10 cellular contexts compared by ENCODE assay signal in genomic region chr20:41172296-41173140, GRCh38. TPM values are rescaled to one million over a fixed set of nuclear protein-coding genes. Genes with fewer than 3 reads are reported as not detected.
DNase-seq lines count a peak whose midpoint lies in the region; ATAC-seq, FAIRE-seq and TF ChIP-seq lines count a peak whose summit lies in the region.
"Had no signal": no experiment of that assay in that cellular context is flagged by ENCODE, and none has a peak within 500 bp of the region (broad histone marks: within the 10 kb centered on the region; RNA-seq: fewer than 3 reads in every experiment).

No MANE protein-coding gene starts in this region.

- no peak overlapping the region for H4K91ac ChIP-seq in neuronal stem cell (ENCODE audit: low read depth, low read length, poor library complexity)

- TF ChIP-seq POLR2A in A549 (IDR thresholded peaks at IDR 0.05; ENCODE audit: low read length) (no peak), esophagus muscularis mucosa (IDR thresholded peaks at IDR 0.05; ENCODE audit: low read depth) (no peak)

- H3K9me3 ChIP-seq in A549: no peaks in the 10 kb centered on the region
- no peaks in the 10 kb centered on the region for H3K9me3 ChIP-seq in esophagus muscularis mucosa
- no peaks in the 10 kb centered on the region for H3K9me3 ChIP-seq in neuronal stem cell (replicated peaks in 1 of 2; ENCODE audit: control insufficient read depth in 2 of 2, insufficient read depth in 1 of 2, low read depth in 1 of 2, low read length in 2 of 2)
- H3K9me3 ChIP-seq: neutrophil had no signal

- no peak overlapping the region for H3K4me2 ChIP-seq in A549
- no peak overlapping the region for H3K4me2 ChIP-seq in neuronal stem cell (ENCODE audit: insufficient read depth, low read length, poor library complexity, severe bottlenecking)

- no peak overlapping the region for H2BK12ac ChIP-seq in neuronal stem cell (ENCODE audit: low read length)

- H3K27me3 ChIP-seq in esophagus muscularis mucosa: no peaks in the 10 kb centered on the region
- no peaks in the 10 kb centered on the region for H3K27me3 ChIP-seq in neuronal stem cell (ENCODE audit: control insufficient read depth in 3 of 3, insufficient read depth in 3 of 3, low read depth in 1 of 3, low read length in 3 of 3)
- H3K27me3 ChIP-seq: brain microvascular endothelial cell had no signal

- no peak overlapping the region for H2AK5ac ChIP-seq in neuronal stem cell (ENCODE audit: low read depth, low read length)

- no peak overlapping the region for H3K14ac ChIP-seq in neuronal stem cell (ENCODE audit: low read length)

- POLR2A ChIA-PET in A549 (lab: Yijun Ruan, JAX): no interaction called here

- peak overlapping the region; percentile 5 for H3K9ac ChIP-seq in neuronal stem cell (ENCODE audit: low read depth, low read length, poor library complexity)

- DNase-seq in A549 (ENCODE audit: low read depth in 1 of 2, low spot score in 1 of 2) (no peak), esophagus muscularis mucosa (ENCODE audit: extremely low spot score) (no peak), neuronal stem cell (ENCODE audit: low spot score) (no peak), SW 1271 (lab: John Stamatoyannopoulos, UW) (no peak), NCI-H524 (lab: John Stamatoyannopoulos, UW) (no peak), NCI-H446 treated with DMSO at 0.1 percent for 48 hours (lab: John Stamatoyannopoulos, UW) (no peak)
- DNase-seq in activated CD4-positive, alpha-beta T cell treated with anti-CD3 and anti-CD28 coated beads for 48 hours: peak; percentile 1

- H3K4me1 ChIP-seq in A549 (peaks cover 4% of the 10 kb centered on the region; the same call in 1 of the 3 replicates), esophagus muscularis mucosa (peaks cover 61 to 67% (median 63%) of the 10 kb centered on the region in 4 donors), neuronal stem cell (ENCODE audit: control insufficient read depth in 2 of 2, insufficient read depth in 1 of 2, low read depth in 1 of 2, low read length in 2 of 2) (peaks cover 0 to 16% of the 10 kb centered on the region in 2 donors)

- H3K79me1 ChIP-seq in neuronal stem cell (ENCODE audit: low read depth, low read length): no peaks in the 10 kb centered on the region

- intact Hi-C loops in esophagus muscularis mucosa (cut with DNase I): loop anchor here (2.0 to 5.0 kb wide), 2 partner anchors 35 to 166 kb away; partner anchors contain the start of gene PLCG1

- TF ChIP-seq CTCF in A549 (IDR thresholded peaks at IDR 0.05) (no peak), esophagus muscularis mucosa (IDR thresholded peaks at IDR 0.05) (no peak)

- H2BK5ac ChIP-seq in neuronal stem cell (ENCODE audit: low read length): no peak overlapping the region

- CTCF ChIA-PET in A549 (lab: Yijun Ruan, JAX): interaction anchor here (0.6 to 12.1 kb wide), 69 partner anchors 9 to 520 kb away, joined by 3 to 248 read pairs (median 5); partner anchors contain the start of genes LPIN3, PLCG1 and ZHX3

- H4K8ac ChIP-seq in neuronal stem cell (ENCODE audit: low read depth, low read length): no peak overlapping the region

- ATAC-seq in A549 (peak; percentile 22 to 41; a peak in 3 of 6 replicates), HG02973 (IDR thresholded peaks at IDR 0.05; ENCODE audit: unreplicated experiment) (no peak)

- no peak for FAIRE-seq in A549 (lab: Jason Lieb, UNC)

- no peak overlapping the region for H2AFZ ChIP-seq in neuronal stem cell (ENCODE audit: low read length)

- no peak overlapping the region for H2BK15ac ChIP-seq in neuronal stem cell (ENCODE audit: low read length)

- no peak overlapping the region for H2BK120ac ChIP-seq in neuronal stem cell (ENCODE audit: low read depth, low read length)

- H3K23ac ChIP-seq in neuronal stem cell (ENCODE audit: low read depth, low read length, poor library complexity): peak overlapping the region; percentile 47

- H3K27ac ChIP-seq in A549: no peak overlapping the region
- H3K27ac ChIP-seq in esophagus muscularis mucosa (replicated peaks in 1 of 4): peak overlapping the region; percentile 77 to 85 (median 81)
- no peak overlapping the region for H3K27ac ChIP-seq in neuronal stem cell (replicated peaks; ENCODE audit: low read length)
- H3K27ac ChIP-seq: brain microvascular endothelial cell, neutrophil had no signal

- no peak overlapping the region for H3K4ac ChIP-seq in neuronal stem cell (ENCODE audit: low read length)

- H3K36me3 ChIP-seq in esophagus muscularis mucosa: peaks cover 28 to 91% (median 70%) of the 10 kb centered on the region in 4 donors
- H3K36me3 ChIP-seq in neuronal stem cell (replicated peaks in 1 of 2; ENCODE audit: control insufficient read depth in 2 of 2, insufficient read depth in 2 of 2, low read length in 2 of 2): peaks cover 84 to 97% of the 10 kb centered on the region in 2 donors
- H3K36me3 ChIP-seq: neutrophil had no signal

- no peak for TF ChIP-seq RAD21 in A549 (conservative IDR thresholded peaks at IDR 0.05 in 1 of 2, IDR thresholded peaks at IDR 0.05 in 1 of 2)

- H3K4me3 ChIP-seq in A549 (no peak overlapping the region), esophagus muscularis mucosa (no peak overlapping the region), neuronal stem cell (ENCODE audit: low read length in 2 of 2) (no peak overlapping the region)

- WGBS in A549 (ENCODE audit: missing lambda C conversion rate): 89% methylated on average over 12 of the region's 18 CpGs
- WGBS in esophagus muscularis mucosa: 65% methylated on average over 18 of the region's 18 CpGs
- no CpG with 5 or more reads among the region's 18 CpGs for WGBS in neuronal stem cell (ENCODE audit: extremely low coverage in 2 of 2, insufficient read length in 2 of 2, insufficient replicate concordance in 1 of 2), 2 donors

- TF ChIP-seq EP300 in A549 (IDR thresholded peaks at IDR 0.05): no peak
- TF ChIP-seq EP300 in esophagus muscularis mucosa (IDR thresholded peaks at IDR 0.05): no peak

- H3K18ac ChIP-seq in neuronal stem cell (ENCODE audit: low read length): no peak overlapping the region

TF ChIP-seq in A549, 52 proteins besides CTCF, POLR2A, EP300 and RAD21:
- TF ChIP-seq TP53 (CRISPR knock-in tag; IDR thresholded peaks at IDR 0.05) (no peak), HEYL (CRISPR knock-in tag; IDR thresholded peaks at IDR 0.05) (no peak), HDAC2 (IDR thresholded peaks at IDR 0.05) (no peak), PHF8 (IDR thresholded peaks at IDR 0.05; ENCODE audit: borderline replicate concordance, low read depth) (no peak), MYC (IDR thresholded peaks at IDR 0.05; ENCODE audit: borderline replicate concordance, low read length) (no peak)

RNA-seq across cellular contexts. Expression of gene PLCG1, which starts 35.2 kb away (rescaled TPM):
- polyA plus RNA-seq in A549 (2011; rRNA removed) (22.0 and 37.1 TPM in 2 replicates), A549 (2017; fragmentation: RNase III; extraction: RNeasy Plus Mini Kit Qiagen cat#74134 plus additional on column Dnase treatment) (52.1 to 65.3 TPM (median 65.0 TPM) in 3 replicates)
- polyA plus RNA-seq in A549 (2012; cell fraction: cytosol; rRNA removed): 34.2 and 36.8 TPM in 2 replicates
- polyA plus RNA-seq in A549 (2012; cell fraction: nucleus; rRNA removed): 159 and 163 TPM in 2 replicates
- polyA minus RNA-seq in A549 (2011; rRNA and poly(A)+ RNA removed): 50.5 and 59.7 TPM in 2 replicates
- total RNA-seq in esophagus muscularis mucosa: 100 to 1,000 TPM in 1 of 4 donors, 10 to 100 TPM in 3; 68.4 to 119 (median 82.5) TPM
- polyA plus RNA-seq in neuronal stem cell (2013, experiment 1 of 2): 138 TPM
- polyA plus RNA-seq in neuronal stem cell (2013, experiment 2 of 2): 134 TPM

Comparison
In these comparisons a context has a peak if more than half of its experiments do, and no peak if none do; other contexts are left out.
1. H3K27ac ChIP-seq: peak in esophagus muscularis mucosa (4 of 4); none in A549 (0 of 2) and neuronal stem cell (single experiment).